Comparison of ENCODE assay signal across 8 cellular contexts in the genomic region with DNA sequence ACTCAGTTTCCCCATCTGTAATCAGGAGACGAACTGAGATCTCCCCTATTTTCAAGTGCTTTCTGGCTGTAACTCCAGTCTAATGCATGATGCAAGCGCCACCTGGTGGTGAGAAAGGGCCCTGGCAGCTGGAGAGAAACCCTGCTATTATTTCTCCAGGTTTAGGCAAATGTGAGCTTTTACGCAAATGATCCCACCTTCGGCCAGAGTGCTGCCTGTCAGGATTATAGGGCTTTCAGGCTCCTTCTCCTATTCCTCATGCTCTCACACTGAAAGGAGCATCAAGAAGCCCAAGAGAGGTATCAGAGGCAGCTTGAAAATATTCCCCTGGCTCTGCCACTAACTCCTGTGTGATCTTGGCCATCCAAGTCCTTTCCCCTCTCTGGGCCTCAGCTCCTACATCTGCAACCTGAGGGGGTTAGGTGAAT.
A peak's percentile ranks its signal among the peaks of the same experiment; 100 is the strongest.
DNase-seq lines count a peak whose midpoint lies in the region; ATAC-seq, FAIRE-seq and TF ChIP-seq lines count a peak whose summit lies in the region.

No MANE protein-coding gene starts in this region.

- peak; percentile 36 for ATAC-seq in activated CD8-positive, alpha-beta memory T cell treated with anti-CD3 and anti-CD28 coated beads, Interleukin-2, amount 10 ng/mL, durations not matched to agents 7 days and 5 days
- no peak for ATAC-seq in HG03460 (IDR thresholded peaks at IDR 0.05; ENCODE audit: unreplicated experiment)

- H3K4me1 Mint-ChIP-seq in activated CD8-positive, alpha-beta memory T cell treated with anti-CD3 and anti-CD28 coated beads, Interleukin-2, amount 10 ng/mL, durations not matched to agents 7 days and 5 days, result no peaks in the 10 kb centered on the region

- no peak overlapping the region for H3K27ac Mint-ChIP-seq in activated CD8-positive, alpha-beta memory T cell treated with anti-CD3 and anti-CD28 coated beads, Interleukin-2, amount 10 ng/mL, durations not matched to agents 7 days and 5 days

- no peak for TF ChIP-seq POLR2A in H54 (IDR thresholded peaks at IDR 0.05; ENCODE audit: low read depth, low read length)

- H3K27me3 Mint-ChIP-seq in activated CD8-positive, alpha-beta memory T cell treated with anti-CD3 and anti-CD28 coated beads, Interleukin-2, amount 10 ng/mL, durations not matched to agents 7 days and 5 days, result peaks cover 9% of the 10 kb centered on the region

- no peak for FAIRE-seq in H54 (lab: Jason Lieb, UNC)

- H3K36me3 Mint-ChIP-seq in activated CD8-positive, alpha-beta memory T cell treated with anti-CD3 and anti-CD28 coated beads, Interleukin-2, amount 10 ng/mL, durations not matched to agents 7 days and 5 days, result no peaks in the 10 kb centered on the region

- H3K4me3 Mint-ChIP-seq in activated CD8-positive, alpha-beta memory T cell treated with anti-CD3 and anti-CD28 coated beads, Interleukin-2, amount 10 ng/mL, durations not matched to agents 7 days and 5 days, result no peak overlapping the region

- CTCF ChIA-PET in activated CD8-positive, alpha-beta memory T cell treated with anti-CD3 and anti-CD28 coated beads, Interleukin-2, amount 10 ng/mL, durations not matched to agents 7 days and 5 days (lab: Charles Lee), result interaction anchor here (0.7 to 4.4 kb wide), 29 partner anchors 9 to 669 kb away, joined by 3 to 80 read pairs (median 4); no protein-coding TSS in a partner anchor

- DNase-seq in AML-193 (lab: John Stamatoyannopoulos, UW) (peak; percentile 29 to 31), H54 (ENCODE audit: insufficient read length, low spot score) (peak; percentile 38), NCI-H774 (lab: John Stamatoyannopoulos, UW) (peak; percentile 43), epidermal melanocyte (ENCODE audit: insufficient read length, low spot score) (peak; percentile 70), mucosa of gallbladder (ENCODE audit: low spot score) (peak; percentile 73)
- DNase-seq in activated CD8-positive, alpha-beta memory T cell treated with anti-CD3 and anti-CD28 coated beads, Interleukin-2, amount 10 ng/mL, durations not matched to agents 7 days and 5 days, result peak; percentile 69
- DNase-seq in stimulated activated CD8-positive, alpha-beta memory T cell treated with anti-CD3 and anti-CD28 coated beads, Interleukin-4, amount 100 ng/mL, for 4 hours (ENCODE audit: low read depth in 2 of 2, low spot score in 1 of 2), result peak; percentile 15 to 41

- H3K9me3 Mint-ChIP-seq in activated CD8-positive, alpha-beta memory T cell treated with anti-CD3 and anti-CD28 coated beads, Interleukin-2, amount 10 ng/mL, durations not matched to agents 7 days and 5 days (ENCODE audit: low read depth), result no peaks in the 10 kb centered on the region
